In the genomic region with DNA sequence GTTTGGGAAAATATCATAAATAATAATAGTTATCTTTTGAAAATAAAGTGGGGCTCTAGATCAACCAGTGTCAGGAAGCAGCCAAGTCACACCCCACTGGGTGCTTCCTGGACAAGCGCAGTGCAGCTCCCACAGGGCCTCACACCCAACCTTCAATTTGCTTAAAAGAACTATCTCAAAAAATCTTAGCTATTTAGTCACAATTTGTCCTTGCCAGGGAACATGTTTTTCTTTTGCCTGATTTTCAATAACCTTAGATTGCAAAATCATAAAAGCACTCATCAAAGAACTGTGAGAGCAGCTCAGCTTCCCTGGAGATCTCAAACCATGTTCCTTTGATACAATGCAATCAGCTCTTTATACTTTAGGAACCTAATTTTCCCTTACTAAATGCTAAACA, we compare ENCODE assay signal across 9 cellular contexts. TPM values are rescaled to one million over a fixed set of nuclear protein-coding genes. Genes with fewer than 3 reads are reported as not detected.
A peak's percentile ranks its signal among the peaks of the same experiment; 100 is the strongest.
DNase-seq lines count a peak whose midpoint lies in the region; ATAC-seq, FAIRE-seq and TF ChIP-seq lines count a peak whose summit lies in the region.
"Had no signal": no experiment of that assay in that cellular context is flagged by ENCODE, and none has a peak within 500 bp of the region (broad histone marks: within the 10 kb centered on the region; RNA-seq: fewer than 3 reads in every experiment).

No MANE protein-coding gene starts in this region.

- no peaks in the 10 kb centered on the region for H3K9me3 ChIP-seq in spleen

- peak overlapping the region; percentile 83 for H3K4me3 Mint-ChIP-seq in WTC11

- TF ChIP-seq CTCF in HL-60 (IDR thresholded peaks at IDR 0.05; ENCODE audit: insufficient read depth, low read length) (no peak), WTC11 (IDR thresholded peaks at IDR 0.05) (no peak), spleen (IDR thresholded peaks at IDR 0.05 in 8 of 11, conservative IDR thresholded peaks at IDR 0.05 in 3 of 11) (no peak)

- H3K4me3 ChIP-seq in HL-60 (replicated peaks; ENCODE audit: insufficient read depth, low read length) (no peak overlapping the region), spleen (peak overlapping the region in 1 of 8 donors; percentile 89)

- H3K36me3 ChIP-seq in spleen = peaks cover 0 to 5% (median 0%) of the 10 kb centered on the region in 6 donors

- H3K27me3 ChIP-seq in HL-60 (ENCODE audit: insufficient read depth, poor library complexity, severe bottlenecking) = no peaks in the 10 kb centered on the region
- no peaks in the 10 kb centered on the region for H3K27me3 ChIP-seq in spleen (replicated peaks in 1 of 7)

- no peaks in the 10 kb centered on the region for H3K36me3 Mint-ChIP-seq in WTC11

- no peaks in the 10 kb centered on the region for H3K9me3 Mint-ChIP-seq in WTC11

- ATAC-seq in WTC11 (no peak), left ventricle myocardium superior (peak; percentile 7), GM21423 (IDR thresholded peaks at IDR 0.05; ENCODE audit: unreplicated experiment) (no peak)

- DNase-seq in HL-60 (ENCODE audit: low read depth in 1 of 2, low spot score in 1 of 2) (no peak), WTC11 (ENCODE audit: low spot score) (no peak), left ventricle myocardium superior (peak; percentile 50), spleen (peak; percentile 73), NOMO-1 treated with DMSO at 0.1 percent for 48 hours (lab: John Stamatoyannopoulos, UW; ENCODE audit: unreplicated experiment) (no peak), H54 (ENCODE audit: insufficient read length, low spot score) (no peak), kidney glomerular epithelial cell (lab: John Stamatoyannopoulos, UW) (no peak)

- CTCF ChIA-PET in WTC11 (lab: Charles Lee) = interaction anchor here (0.9 to 6.3 kb wide), 6 partner anchors 35 to 231 kb away, joined by 3 to 46 read pairs (median 12); a partner anchor contains a TSS

- no peak for FAIRE-seq in H54 (lab: Jason Lieb, UNC)
- FAIRE-seq: islet of Langerhans had no signal

- intact Hi-C loops in left ventricle myocardium superior (cut with micrococcal nuclease) (no loop called here), spleen (cut with DNase I; ENCODE audit: low total_unique reads) (no loop called here)

- peaks cover 43% of the 10 kb centered on the region for H3K4me1 Mint-ChIP-seq in WTC11

- peak overlapping the region; percentile 90; the same call in 1 of the 2 replicates for H3K27ac Mint-ChIP-seq in WTC11

- POLR2A ChIA-PET in WTC11 (lab: Charles Lee) = interaction anchor here (2.9 kb wide), 2 partner anchors 8 to 167 kb away, joined by 14 to 27 read pairs; a partner anchor contains a TSS

- H3K27ac ChIP-seq in HL-60 (replicated peaks) (peak overlapping the region; percentile 81), spleen (peak overlapping the region; percentile 91 to 98 (median 96))

- TF ChIP-seq POLR2A in spleen (IDR thresholded peaks at IDR 0.05) (no peak), H54 (IDR thresholded peaks at IDR 0.05; ENCODE audit: low read depth, low read length) (no peak)

- WGBS in spleen, 5 donors = 8 to 24% (median 18%) methylated on average over 1 of the region's 1 CpG

- peaks cover 16 to 58% (median 50%) of the 10 kb centered on the region in 6 donors for H3K4me1 ChIP-seq in spleen

- no peaks in the 10 kb centered on the region for H3K27me3 Mint-ChIP-seq in WTC11 (ENCODE audit: low read depth)

TF ChIP-seq in WTC11, 78 proteins besides CTCF, POLR2A, EP300 and RAD21 (continues in another document):
- TF ChIP-seq, protein P1, sequence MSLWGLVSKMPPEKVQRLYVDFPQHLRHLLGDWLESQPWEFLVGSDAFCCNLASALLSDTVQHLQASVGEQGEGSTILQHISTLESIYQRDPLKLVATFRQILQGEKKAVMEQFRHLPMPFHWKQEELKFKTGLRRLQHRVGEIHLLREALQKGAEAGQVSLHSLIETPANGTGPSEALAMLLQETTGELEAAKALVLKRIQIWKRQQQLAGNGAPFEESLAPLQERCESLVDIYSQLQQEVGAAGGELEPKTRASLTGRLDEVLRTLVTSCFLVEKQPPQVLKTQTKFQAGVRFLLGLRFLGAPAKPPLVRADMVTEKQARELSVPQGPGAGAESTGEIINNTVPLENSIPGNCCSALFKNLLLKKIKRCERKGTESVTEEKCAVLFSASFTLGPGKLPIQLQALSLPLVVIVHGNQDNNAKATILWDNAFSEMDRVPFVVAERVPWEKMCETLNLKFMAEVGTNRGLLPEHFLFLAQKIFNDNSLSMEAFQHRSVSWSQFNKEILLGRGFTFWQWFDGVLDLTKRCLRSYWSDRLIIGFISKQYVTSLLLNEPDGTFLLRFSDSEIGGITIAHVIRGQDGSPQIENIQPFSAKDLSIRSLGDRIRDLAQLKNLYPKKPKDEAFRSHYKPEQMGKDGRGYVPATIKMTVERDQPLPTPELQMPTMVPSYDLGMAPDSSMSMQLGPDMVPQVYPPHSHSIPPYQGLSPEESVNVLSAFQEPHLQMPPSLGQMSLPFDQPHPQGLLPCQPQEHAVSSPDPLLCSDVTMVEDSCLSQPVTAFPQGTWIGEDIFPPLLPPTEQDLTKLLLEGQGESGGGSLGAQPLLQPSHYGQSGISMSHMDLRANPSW (CRISPR knock-in tag; conservative IDR thresholded peaks at IDR 0.05; ENCODE audit: low read depth) = no peak
- TF ChIP-seq SMAD4 (CRISPR knock-in tag; IDR thresholded peaks at IDR 0.05) (no peak), SMAD3 (CRISPR knock-in tag; IDR thresholded peaks at IDR 0.05; ENCODE audit: borderline replicate concordance) (no peak), NFYB (CRISPR knock-in tag; conservative IDR thresholded peaks at IDR 0.05; ENCODE audit: low read depth) (no peak), IRF2 (CRISPR knock-in tag; IDR thresholded peaks at IDR 0.05; ENCODE audit: borderline replicate concordance, low read depth) (no peak), TP53 (CRISPR knock-in tag; IDR thresholded peaks at IDR 0.05) (no peak)
- TF ChIP-seq, protein P2, sequence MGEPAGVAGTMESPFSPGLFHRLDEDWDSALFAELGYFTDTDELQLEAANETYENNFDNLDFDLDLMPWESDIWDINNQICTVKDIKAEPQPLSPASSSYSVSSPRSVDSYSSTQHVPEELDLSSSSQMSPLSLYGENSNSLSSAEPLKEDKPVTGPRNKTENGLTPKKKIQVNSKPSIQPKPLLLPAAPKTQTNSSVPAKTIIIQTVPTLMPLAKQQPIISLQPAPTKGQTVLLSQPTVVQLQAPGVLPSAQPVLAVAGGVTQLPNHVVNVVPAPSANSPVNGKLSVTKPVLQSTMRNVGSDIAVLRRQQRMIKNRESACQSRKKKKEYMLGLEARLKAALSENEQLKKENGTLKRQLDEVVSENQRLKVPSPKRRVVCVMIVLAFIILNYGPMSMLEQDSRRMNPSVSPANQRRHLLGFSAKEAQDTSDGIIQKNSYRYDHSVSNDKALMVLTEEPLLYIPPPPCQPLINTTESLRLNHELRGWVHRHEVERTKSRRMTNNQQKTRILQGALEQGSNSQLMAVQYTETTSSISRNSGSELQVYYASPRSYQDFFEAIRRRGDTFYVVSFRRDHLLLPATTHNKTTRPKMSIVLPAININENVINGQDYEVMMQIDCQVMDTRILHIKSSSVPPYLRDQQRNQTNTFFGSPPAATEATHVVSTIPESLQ (CRISPR knock-in tag; IDR thresholded peaks at IDR 0.05) = no peak
- TF ChIP-seq, protein P3, sequence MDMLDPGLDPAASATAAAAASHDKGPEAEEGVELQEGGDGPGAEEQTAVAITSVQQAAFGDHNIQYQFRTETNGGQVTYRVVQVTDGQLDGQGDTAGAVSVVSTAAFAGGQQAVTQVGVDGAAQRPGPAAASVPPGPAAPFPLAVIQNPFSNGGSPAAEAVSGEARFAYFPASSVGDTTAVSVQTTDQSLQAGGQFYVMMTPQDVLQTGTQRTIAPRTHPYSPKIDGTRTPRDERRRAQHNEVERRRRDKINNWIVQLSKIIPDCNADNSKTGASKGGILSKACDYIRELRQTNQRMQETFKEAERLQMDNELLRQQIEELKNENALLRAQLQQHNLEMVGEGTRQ (CRISPR knock-in tag; IDR thresholded peaks at IDR 0.05) = no peak
- TF ChIP-seq, protein P4, sequence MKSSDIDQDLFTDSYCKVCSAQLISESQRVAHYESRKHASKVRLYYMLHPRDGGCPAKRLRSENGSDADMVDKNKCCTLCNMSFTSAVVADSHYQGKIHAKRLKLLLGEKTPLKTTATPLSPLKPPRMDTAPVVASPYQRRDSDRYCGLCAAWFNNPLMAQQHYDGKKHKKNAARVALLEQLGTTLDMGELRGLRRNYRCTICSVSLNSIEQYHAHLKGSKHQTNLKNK (CRISPR knock-in tag; IDR thresholded peaks at IDR 0.05) = no peak
- TF ChIP-seq, protein P5, sequence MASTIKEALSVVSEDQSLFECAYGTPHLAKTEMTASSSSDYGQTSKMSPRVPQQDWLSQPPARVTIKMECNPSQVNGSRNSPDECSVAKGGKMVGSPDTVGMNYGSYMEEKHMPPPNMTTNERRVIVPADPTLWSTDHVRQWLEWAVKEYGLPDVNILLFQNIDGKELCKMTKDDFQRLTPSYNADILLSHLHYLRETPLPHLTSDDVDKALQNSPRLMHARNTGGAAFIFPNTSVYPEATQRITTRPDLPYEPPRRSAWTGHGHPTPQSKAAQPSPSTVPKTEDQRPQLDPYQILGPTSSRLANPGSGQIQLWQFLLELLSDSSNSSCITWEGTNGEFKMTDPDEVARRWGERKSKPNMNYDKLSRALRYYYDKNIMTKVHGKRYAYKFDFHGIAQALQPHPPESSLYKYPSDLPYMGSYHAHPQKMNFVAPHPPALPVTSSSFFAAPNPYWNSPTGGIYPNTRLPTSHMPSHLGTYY (CRISPR knock-in tag; IDR thresholded peaks at IDR 0.05) = no peak

RNA-seq across cellular contexts. Expression of a gene that starts 1.6 kb away (rescaled TPM):
- total RNA-seq in WTC11 (2021) = 9.0 to 14.4 TPM (median 9.9 TPM) in 3 replicates
- total RNA-seq in left ventricle myocardium superior = 10.2 TPM
- 10 to 100 TPM; 27.9 to 84.3 (median 50.7) TPM for total RNA-seq in spleen
- 10 to 100 TPM; 11.8 to 18.2 (median 12.9) TPM for polyA plus RNA-seq in spleen

RNA-seq across cellular contexts. Expression of a gene that starts 39.7 kb away (rescaled TPM):
- total RNA-seq in WTC11 (2021) = 10.6 to 12.3 TPM (median 11.5 TPM) in 3 replicates
- 66.8 TPM for total RNA-seq in left ventricle myocardium superior
- total RNA-seq in spleen = 1 to 10 TPM in 6 of 7 donors, under 1 TPM in 1; 0.72 to 3.7 (median 2.5) TPM
- polyA plus RNA-seq in spleen = 1 to 10 TPM in 2 of 3 donors, under 1 TPM in 1; 0.59 to 1.4 (median 1.3) TPM

Comparison
In these comparisons a context has a peak if more than half of its experiments do, and no peak if none do; other contexts are left out.
1. DNase-seq: peak in left ventricle myocardium superior (single experiment) and spleen (single experiment); none in HL-60 (0 of 2), WTC11 (single experiment), NOMO-1 treated with DMSO at 0.1 percent for 48 hours (single experiment), H54 (single experiment) and kidney glomerular epithelial cell (single experiment).